ENCODE assay signal across 1 cellular context in the genomic region with DNA sequence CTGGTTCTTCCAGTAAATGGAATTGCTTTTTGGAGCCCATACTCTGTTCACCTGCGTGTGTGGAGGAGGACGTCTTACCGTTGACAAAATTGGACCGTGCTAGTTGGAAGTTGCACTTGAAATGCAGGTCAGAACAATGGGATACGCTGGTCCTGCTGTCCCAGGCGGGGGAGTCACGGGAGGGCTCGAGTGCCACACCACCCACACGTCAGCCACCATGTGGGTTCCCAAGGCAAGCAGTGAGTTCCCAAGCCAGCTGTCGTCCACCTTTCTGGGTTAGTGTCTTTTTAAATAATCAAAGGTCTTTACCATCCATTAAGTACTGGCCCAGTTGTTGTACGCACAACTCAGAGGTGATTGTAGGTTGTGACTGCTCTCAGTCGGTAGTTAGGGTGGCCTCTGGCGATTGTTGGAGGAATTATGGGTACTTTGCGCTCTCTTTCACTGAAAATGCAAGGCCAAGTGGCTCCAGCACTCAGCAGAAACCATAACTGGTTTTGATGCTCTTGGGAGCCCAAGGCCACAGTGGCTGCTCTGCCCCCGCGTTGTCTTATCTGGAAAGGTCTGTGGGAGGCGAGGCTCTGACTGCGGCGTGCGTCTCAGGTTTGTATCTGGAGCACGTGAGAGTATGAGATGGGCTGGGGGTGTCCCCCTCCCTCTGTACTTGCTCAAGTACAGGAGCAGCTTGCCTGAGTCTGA.
TF ChIP-seq lines count a peak whose summit lies in the region.

No MANE protein-coding gene starts in this region.

TF ChIP-seq in H1, 55 proteins besides CTCF, POLR2A, EP300 and RAD21:
- TF ChIP-seq NRF1 (IDR thresholded peaks at IDR 0.05; ENCODE audit: low read depth, low read length) (no peak), TAF1 (IDR thresholded peaks at IDR 0.05; ENCODE audit: low read depth, low read length) (no peak), SIX5 (IDR thresholded peaks at IDR 0.05; ENCODE audit: low read depth, low read length) (no peak)
TF ChIP-seq in H1: peak in this region for 0.
